Comparison of ENCODE assay signal across 1 cellular context in genomic region chr11:35548925-35549561, GRCh38.
TF ChIP-seq lines count a peak whose summit lies in the region.

No MANE protein-coding gene starts in this region.

TF ChIP-seq in WTC11, 78 proteins besides CTCF, POLR2A, EP300 and RAD21 (continued from another document):
- TF ChIP-seq, protein P1, sequence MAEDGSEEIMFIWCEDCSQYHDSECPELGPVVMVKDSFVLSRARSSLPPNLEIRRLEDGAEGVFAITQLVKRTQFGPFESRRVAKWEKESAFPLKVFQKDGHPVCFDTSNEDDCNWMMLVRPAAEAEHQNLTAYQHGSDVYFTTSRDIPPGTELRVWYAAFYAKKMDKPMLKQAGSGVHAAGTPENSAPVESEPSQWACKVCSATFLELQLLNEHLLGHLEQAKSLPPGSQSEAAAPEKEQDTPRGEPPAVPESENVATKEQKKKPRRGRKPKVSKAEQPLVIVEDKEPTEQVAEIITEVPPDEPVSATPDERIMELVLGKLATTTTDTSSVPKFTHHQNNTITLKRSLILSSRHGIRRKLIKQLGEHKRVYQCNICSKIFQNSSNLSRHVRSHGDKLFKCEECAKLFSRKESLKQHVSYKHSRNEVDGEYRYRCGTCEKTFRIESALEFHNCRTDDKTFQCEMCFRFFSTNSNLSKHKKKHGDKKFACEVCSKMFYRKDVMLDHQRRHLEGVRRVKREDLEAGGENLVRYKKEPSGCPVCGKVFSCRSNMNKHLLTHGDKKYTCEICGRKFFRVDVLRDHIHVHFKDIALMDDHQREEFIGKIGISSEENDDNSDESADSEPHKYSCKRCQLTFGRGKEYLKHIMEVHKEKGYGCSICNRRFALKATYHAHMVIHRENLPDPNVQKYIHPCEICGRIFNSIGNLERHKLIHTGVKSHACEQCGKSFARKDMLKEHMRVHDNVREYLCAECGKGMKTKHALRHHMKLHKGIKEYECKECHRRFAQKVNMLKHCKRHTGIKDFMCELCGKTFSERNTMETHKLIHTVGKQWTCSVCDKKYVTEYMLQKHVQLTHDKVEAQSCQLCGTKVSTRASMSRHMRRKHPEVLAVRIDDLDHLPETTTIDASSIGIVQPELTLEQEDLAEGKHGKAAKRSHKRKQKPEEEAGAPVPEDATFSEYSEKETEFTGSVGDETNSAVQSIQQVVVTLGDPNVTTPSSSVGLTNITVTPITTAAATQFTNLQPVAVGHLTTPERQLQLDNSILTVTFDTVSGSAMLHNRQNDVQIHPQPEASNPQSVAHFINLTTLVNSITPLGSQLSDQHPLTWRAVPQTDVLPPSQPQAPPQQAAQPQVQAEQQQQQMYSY (CRISPR knock-in tag; IDR thresholded peaks at IDR 0.05) = peak; percentile 49; the same call in 1 of the 2 replicates
